2 cellular contexts compared by ENCODE assay signal in the genomic region with DNA sequence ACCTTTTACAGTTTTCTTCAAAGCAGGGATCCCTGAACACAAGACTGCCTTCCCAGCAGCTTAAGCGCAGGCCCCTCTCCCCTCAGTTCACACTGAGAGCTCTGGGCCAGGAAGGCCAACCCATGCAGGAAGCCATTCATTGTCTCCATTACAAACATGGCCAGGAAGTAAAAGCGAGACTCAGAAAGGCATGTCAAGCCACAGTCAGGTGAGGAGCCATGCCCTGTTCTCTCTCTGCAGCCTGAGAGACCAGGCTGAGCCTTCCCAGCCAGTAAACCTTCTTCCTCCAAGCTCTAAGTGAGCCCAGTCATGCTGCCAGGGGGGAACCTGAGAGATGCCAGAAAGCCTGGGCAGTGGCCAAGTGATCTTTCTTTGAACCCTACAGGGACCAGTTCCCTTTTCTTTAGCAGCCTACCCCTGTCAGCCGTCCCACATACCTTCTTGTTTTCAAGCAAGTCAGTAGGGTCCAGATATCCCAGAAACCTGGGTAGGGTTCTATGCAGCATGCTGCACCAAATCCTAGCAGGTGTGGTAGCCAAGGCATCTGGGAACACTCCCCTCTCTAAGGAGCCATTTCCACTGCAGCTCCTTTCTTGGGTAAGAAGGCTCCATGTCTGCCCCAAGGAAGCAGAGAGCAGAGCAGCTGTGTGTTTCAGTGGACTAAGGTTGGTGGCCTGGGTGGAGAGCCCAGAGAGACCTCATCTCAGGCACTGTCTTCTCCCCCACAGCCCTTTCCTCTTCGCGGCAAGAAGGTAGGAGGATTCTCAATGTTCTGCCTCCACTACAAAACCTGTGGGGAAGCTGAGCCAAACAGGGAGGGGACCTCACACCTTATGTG.
TF ChIP-seq lines count a peak whose summit lies in the region.

No MANE protein-coding gene starts in this region.

TF ChIP-seq in liver, 16 proteins besides CTCF, POLR2A, EP300 and RAD21:
- no peak for TF ChIP-seq EGR1 (IDR thresholded peaks at IDR 0.05; ENCODE audit: low read depth in 2 of 2)
- TF ChIP-seq FOXA1 (IDR thresholded peaks at IDR 0.05) = no peak
- no peak for TF ChIP-seq TAF1 (conservative IDR thresholded peaks at IDR 0.05)
- TF ChIP-seq JUND (IDR thresholded peaks at IDR 0.05) = no peak
- TF ChIP-seq YY1 (IDR thresholded peaks at IDR 0.05) = no peak
- TF ChIP-seq, protein P1, sequence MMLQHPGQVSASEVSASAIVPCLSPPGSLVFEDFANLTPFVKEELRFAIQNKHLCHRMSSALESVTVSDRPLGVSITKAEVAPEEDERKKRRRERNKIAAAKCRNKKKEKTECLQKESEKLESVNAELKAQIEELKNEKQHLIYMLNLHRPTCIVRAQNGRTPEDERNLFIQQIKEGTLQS (IDR thresholded peaks at IDR 0.05) = no peak
- TF ChIP-seq, protein P2, sequence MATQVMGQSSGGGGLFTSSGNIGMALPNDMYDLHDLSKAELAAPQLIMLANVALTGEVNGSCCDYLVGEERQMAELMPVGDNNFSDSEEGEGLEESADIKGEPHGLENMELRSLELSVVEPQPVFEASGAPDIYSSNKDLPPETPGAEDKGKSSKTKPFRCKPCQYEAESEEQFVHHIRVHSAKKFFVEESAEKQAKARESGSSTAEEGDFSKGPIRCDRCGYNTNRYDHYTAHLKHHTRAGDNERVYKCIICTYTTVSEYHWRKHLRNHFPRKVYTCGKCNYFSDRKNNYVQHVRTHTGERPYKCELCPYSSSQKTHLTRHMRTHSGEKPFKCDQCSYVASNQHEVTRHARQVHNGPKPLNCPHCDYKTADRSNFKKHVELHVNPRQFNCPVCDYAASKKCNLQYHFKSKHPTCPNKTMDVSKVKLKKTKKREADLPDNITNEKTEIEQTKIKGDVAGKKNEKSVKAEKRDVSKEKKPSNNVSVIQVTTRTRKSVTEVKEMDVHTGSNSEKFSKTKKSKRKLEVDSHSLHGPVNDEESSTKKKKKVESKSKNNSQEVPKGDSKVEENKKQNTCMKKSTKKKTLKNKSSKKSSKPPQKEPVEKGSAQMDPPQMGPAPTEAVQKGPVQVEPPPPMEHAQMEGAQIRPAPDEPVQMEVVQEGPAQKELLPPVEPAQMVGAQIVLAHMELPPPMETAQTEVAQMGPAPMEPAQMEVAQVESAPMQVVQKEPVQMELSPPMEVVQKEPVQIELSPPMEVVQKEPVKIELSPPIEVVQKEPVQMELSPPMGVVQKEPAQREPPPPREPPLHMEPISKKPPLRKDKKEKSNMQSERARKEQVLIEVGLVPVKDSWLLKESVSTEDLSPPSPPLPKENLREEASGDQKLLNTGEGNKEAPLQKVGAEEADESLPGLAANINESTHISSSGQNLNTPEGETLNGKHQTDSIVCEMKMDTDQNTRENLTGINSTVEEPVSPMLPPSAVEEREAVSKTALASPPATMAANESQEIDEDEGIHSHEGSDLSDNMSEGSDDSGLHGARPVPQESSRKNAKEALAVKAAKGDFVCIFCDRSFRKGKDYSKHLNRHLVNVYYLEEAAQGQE (IDR thresholded peaks at IDR 0.05) = no peak
- no peak for TF ChIP-seq HNF4A (conservative IDR thresholded peaks at IDR 0.05)
- no peak for TF ChIP-seq FOXA2 (IDR thresholded peaks at IDR 0.05)
- TF ChIP-seq RXRA (IDR thresholded peaks at IDR 0.05) = no peak
- no peak for TF ChIP-seq GABPA (IDR thresholded peaks at IDR 0.05 in 1 of 2, conservative IDR thresholded peaks at IDR 0.05 in 1 of 2)

TF ChIP-seq in HepG2, 621 proteins besides CTCF, POLR2A, EP300 and RAD21:
- TF ChIP-seq MED1 (CRISPR knock-in tag; IDR thresholded peaks at IDR 0.05) (no peak), MAF1 (CRISPR knock-in tag; IDR thresholded peaks at IDR 0.05; ENCODE audit: borderline replicate concordance) (no peak), ZNF124 (CRISPR knock-in tag; IDR thresholded peaks at IDR 0.05) (no peak), MAFF (IDR thresholded peaks at IDR 0.05; ENCODE audit: low read depth, low read length) (no peak), FOXJ3 (CRISPR knock-in tag; IDR thresholded peaks at IDR 0.05; ENCODE audit: borderline replicate concordance) (no peak), ZNF24 (IDR thresholded peaks at IDR 0.05) (no peak), ATF1 (CRISPR knock-in tag; IDR thresholded peaks at IDR 0.05) (no peak)
- TF ChIP-seq, protein P3, sequence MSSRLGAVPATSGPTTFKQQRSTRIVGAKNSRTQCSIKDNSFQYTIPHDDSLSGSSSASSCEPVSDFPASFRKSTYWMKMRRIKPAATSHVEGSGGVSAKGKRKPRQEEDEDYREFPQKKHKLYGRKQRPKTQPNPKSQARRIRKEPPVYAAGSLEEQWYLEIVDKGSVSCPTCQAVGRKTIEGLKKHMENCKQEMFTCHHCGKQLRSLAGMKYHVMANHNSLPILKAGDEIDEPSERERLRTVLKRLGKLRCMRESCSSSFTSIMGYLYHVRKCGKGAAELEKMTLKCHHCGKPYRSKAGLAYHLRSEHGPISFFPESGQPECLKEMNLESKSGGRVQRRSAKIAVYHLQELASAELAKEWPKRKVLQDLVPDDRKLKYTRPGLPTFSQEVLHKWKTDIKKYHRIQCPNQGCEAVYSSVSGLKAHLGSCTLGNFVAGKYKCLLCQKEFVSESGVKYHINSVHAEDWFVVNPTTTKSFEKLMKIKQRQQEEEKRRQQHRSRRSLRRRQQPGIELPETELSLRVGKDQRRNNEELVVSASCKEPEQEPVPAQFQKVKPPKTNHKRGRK (CRISPR knock-in tag; IDR thresholded peaks at IDR 0.05) = no peak
